27 cellular contexts compared by ENCODE assay signal in genomic region chr2:239522740-239523119, GRCh38.
"Had no signal": no experiment of that assay in that cellular context is flagged by ENCODE, and none has a peak within 500 bp of the region (broad histone marks: within the 10 kb centered on the region; RNA-seq: fewer than 3 reads in every experiment).

No MANE protein-coding gene starts in this region.

- H3K4me3 ChIP-seq: breast epithelium, colonic mucosa, gastroesophageal sphincter, lung, neural progenitor cell, skin epidermis, thyroid gland, upper lobe of right lung had no signal

- H3K9me3 Mint-ChIP-seq: activated naive CD4-positive, alpha-beta T cell treated with anti-CD3 and anti-CD28 coated beads, Interleukin-2, amount 50 U/mL, for 72 hours; activated T-cell treated with anti-CD3 and anti-CD28 coated beads, Interleukin-2, amount 50 U/mL, for 72 hours; immature natural killer cell; natural killer cell; stimulated activated effector memory CD8-positive, alpha-beta T cell treated with anti-CD3 and anti-CD28 coated beads, Interleukin-12 subunit alpha, Interleukin-12 subunit beta, amount 100 ng/mL, for 72 hours; stimulated activated naive CD8-positive, alpha-beta T cell treated with anti-CD3 and anti-CD28 coated beads, Interleukin-15, amount 100 ng/mL, for 72 hours had no signal

- H2AFZ ChIP-seq: neural progenitor cell had no signal

- H3K27me3 Mint-ChIP-seq: stimulated activated naive CD8-positive, alpha-beta T cell treated with anti-CD3 and anti-CD28 coated beads, Interleukin-15, amount 100 ng/mL, for 72 hours had no signal

- H3K36me3 Mint-ChIP-seq: activated naive CD4-positive, alpha-beta T cell treated with anti-CD3 and anti-CD28 coated beads, Interleukin-2, amount 50 U/mL, for 72 hours; immature natural killer cell; natural killer cell; stimulated activated effector memory CD8-positive, alpha-beta T cell treated with anti-CD3 and anti-CD28 coated beads, Interleukin-12 subunit alpha, Interleukin-12 subunit beta, amount 100 ng/mL, for 72 hours had no signal

- H3K9me3 ChIP-seq: breast epithelium, colonic mucosa, gastroesophageal sphincter, thyroid gland, upper lobe of right lung had no signal

- H3K4me3 Mint-ChIP-seq: activated T-cell treated with anti-CD3 and anti-CD28 coated beads, Interleukin-2, amount 50 U/mL, for 72 hours; immature natural killer cell; natural killer cell; neural progenitor cell; stimulated activated effector memory CD8-positive, alpha-beta T cell treated with anti-CD3 and anti-CD28 coated beads, Interleukin-12 subunit alpha, Interleukin-12 subunit beta, amount 100 ng/mL, for 72 hours; stimulated activated naive CD8-positive, alpha-beta T cell treated with anti-CD3 and anti-CD28 coated beads, Interleukin-15, amount 100 ng/mL, for 72 hours had no signal

- H3K4me2 ChIP-seq: neural progenitor cell had no signal

- H3K4me1 Mint-ChIP-seq: immature natural killer cell; natural killer cell; neural progenitor cell; stimulated activated effector memory CD8-positive, alpha-beta T cell treated with anti-CD3 and anti-CD28 coated beads, Interleukin-12 subunit alpha, Interleukin-12 subunit beta, amount 100 ng/mL, for 72 hours had no signal

- H3K4me1 ChIP-seq: breast epithelium, colonic mucosa, neural progenitor cell, thyroid gland, upper lobe of right lung had no signal

- H3K27me3 ChIP-seq: breast epithelium, colonic mucosa, gastroesophageal sphincter, neural progenitor cell, thyroid gland, upper lobe of right lung had no signal

- FAIRE-seq: endometrium, TTC549 had no signal

- ATAC-seq: activated naive CD4-positive, alpha-beta T cell treated with anti-CD3 and anti-CD28 coated beads, Interleukin-2, amount 50 U/mL, for 72 hours; activated T-cell treated with anti-CD3 and anti-CD28 coated beads, Interleukin-2, amount 50 U/mL, for 72 hours; gastroesophageal sphincter; natural killer cell; stimulated activated effector memory CD8-positive, alpha-beta T cell treated with anti-CD3 and anti-CD28 coated beads, Interleukin-12 subunit alpha, Interleukin-12 subunit beta, amount 100 ng/mL, for 72 hours; stimulated activated naive CD8-positive, alpha-beta T cell treated with anti-CD3 and anti-CD28 coated beads, Interleukin-15, amount 100 ng/mL, for 72 hours had no signal

- H3K27ac ChIP-seq: breast epithelium, colonic mucosa, epithelial cell of prostate, gastroesophageal sphincter, neural progenitor cell, skin epidermis, thyroid gland, upper lobe of right lung, VCaP had no signal

- H3K36me3 ChIP-seq: breast epithelium, colonic mucosa, gastroesophageal sphincter, neural progenitor cell, thyroid gland, upper lobe of right lung had no signal

- H3K27ac Mint-ChIP-seq: activated T-cell treated with anti-CD3 and anti-CD28 coated beads, Interleukin-2, amount 50 U/mL, for 72 hours; immature natural killer cell; natural killer cell; neural progenitor cell; stimulated activated effector memory CD8-positive, alpha-beta T cell treated with anti-CD3 and anti-CD28 coated beads, Interleukin-12 subunit alpha, Interleukin-12 subunit beta, amount 100 ng/mL, for 72 hours; stimulated activated naive CD8-positive, alpha-beta T cell treated with anti-CD3 and anti-CD28 coated beads, Interleukin-15, amount 100 ng/mL, for 72 hours had no signal

- DNase-seq: activated CD4-positive, alpha-beta T cell treated with anti-CD3 and anti-CD28 coated beads for 4 hours; activated CD4-positive, alpha-beta T cell treated with anti-CD3 and anti-CD28 coated beads, Interleukin-2, amount 50 U/mL, for 4 hours; activated naive CD4-positive, alpha-beta T cell; activated T-cell treated with anti-CD3 and anti-CD28 coated beads for 4 hours; activated T-cell treated with anti-CD3 and anti-CD28 coated beads, Interleukin-2, amount 50 U/mL, for 72 hours; colonic mucosa; effector CD8-positive, alpha-beta T cell; hypothalamus; immature natural killer cell; mesendoderm; natural killer cell; stimulated activated CD4-positive, alpha-beta T cell treated with anti-CD3 and anti-CD28 coated beads, Interleukin-4, amount 100 ng/mL, for 24 hours; stimulated activated naive CD8-positive, alpha-beta T cell treated with anti-CD3 and anti-CD28 coated beads, Interleukin-15, amount 100 ng/mL, for 72 hours; T-helper 1 cell; thyroid gland; upper lobe of right lung had no signal
